Comparison of ENCODE assay signal across 18 cellular contexts in the genomic region with DNA sequence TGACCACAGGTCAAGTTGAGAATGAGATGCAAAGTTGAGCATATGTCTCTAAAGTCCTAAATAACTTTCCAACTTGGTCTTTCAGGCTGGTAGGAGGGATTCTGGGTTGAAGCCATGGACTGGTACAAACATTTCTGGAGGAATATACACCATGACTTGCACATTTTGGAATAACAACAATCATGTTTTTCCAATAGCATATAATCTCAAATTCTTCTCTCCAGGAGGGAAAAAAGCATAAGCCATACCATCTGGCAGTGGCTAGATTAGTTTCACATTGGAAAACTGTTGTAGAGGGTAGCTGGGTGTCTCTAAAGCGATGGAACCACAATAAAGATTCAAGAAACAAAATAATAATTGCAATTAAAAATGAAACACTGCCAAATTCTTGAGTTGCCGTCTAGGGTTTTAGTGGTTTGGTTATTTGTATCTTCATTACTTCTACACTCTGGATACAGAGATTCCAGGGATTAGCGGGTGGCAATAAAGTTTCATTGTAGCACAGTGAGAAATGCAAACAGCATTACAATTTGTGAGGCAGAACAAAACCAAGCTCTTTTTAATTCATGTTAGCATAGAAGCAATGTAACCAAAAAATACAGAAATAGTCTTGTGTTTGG.
DNase-seq lines count a peak whose midpoint lies in the region; ATAC-seq and TF ChIP-seq lines count a peak whose summit lies in the region.
"Had no signal": no experiment of that assay in that cellular context is flagged by ENCODE, and none has a peak within 500 bp of the region (broad histone marks: within the 10 kb centered on the region; RNA-seq: fewer than 3 reads in every experiment).

No MANE protein-coding gene starts in this region.

- peaks cover 9% of the 10 kb centered on the region for H3K27me3 Mint-ChIP-seq in activated CD8-positive, alpha-beta T cell treated with anti-CD3 and anti-CD28 coated beads for 36 hours

- H3K27ac ChIP-seq in brain microvascular endothelial cell = peak overlapping the region; percentile 38
- H3K27ac ChIP-seq in thyroid gland = no peak overlapping the region
- H3K27ac ChIP-seq: left lung had no signal

- no peaks in the 10 kb centered on the region for H3K27me3 ChIP-seq in brain microvascular endothelial cell (replicated peaks)
- no peaks in the 10 kb centered on the region for H3K27me3 ChIP-seq in thyroid gland
- H3K27me3 ChIP-seq: left lung had no signal

- in situ Hi-C loops in brain microvascular endothelial cell (cut with HindIII; ENCODE audit: low pct_ligation_motif_present, low sequenced_read_pairs) = no loop called here

- TF ChIP-seq POLR2A in thyroid gland (IDR thresholded peaks at IDR 0.05) = no peak

- H3K36me3 ChIP-seq in brain microvascular endothelial cell (replicated peaks) (no peaks in the 10 kb centered on the region), thyroid gland (no peaks in the 10 kb centered on the region)
- H3K36me3 ChIP-seq: left lung had no signal

- no peaks in the 10 kb centered on the region for H3K4me1 ChIP-seq in thyroid gland
- H3K4me1 ChIP-seq: left lung had no signal

- ATAC-seq in activated CD8-positive, alpha-beta T cell treated with anti-CD3 and anti-CD28 coated beads for 36 hours = no peak
- ATAC-seq: left lung, mucosa of descending colon, PC-3, sciatic nerve had no signal

- no peaks in the 10 kb centered on the region for H3K4me1 Mint-ChIP-seq in activated CD8-positive, alpha-beta T cell treated with anti-CD3 and anti-CD28 coated beads for 36 hours (ENCODE audit: low read depth)

- no peak overlapping the region for H3K27ac Mint-ChIP-seq in activated CD8-positive, alpha-beta T cell treated with anti-CD3 and anti-CD28 coated beads for 36 hours

- no peaks in the 10 kb centered on the region for H3K9me3 ChIP-seq in thyroid gland
- H3K9me3 ChIP-seq: left lung, mucosa of descending colon had no signal

- no peaks in the 10 kb centered on the region for H3K9me3 Mint-ChIP-seq in activated CD8-positive, alpha-beta T cell treated with anti-CD3 and anti-CD28 coated beads for 36 hours

- no peaks in the 10 kb centered on the region for H3K36me3 Mint-ChIP-seq in activated CD8-positive, alpha-beta T cell treated with anti-CD3 and anti-CD28 coated beads for 36 hours (ENCODE audit: low read depth)

- H3K4me3 Mint-ChIP-seq in activated CD8-positive, alpha-beta T cell treated with anti-CD3 and anti-CD28 coated beads for 36 hours = no peak overlapping the region

- intact Hi-C loops in thyroid gland (cut with DNase I) = no loop called here
- intact Hi-C loops in activated CD8-positive, alpha-beta T cell treated with anti-CD3 and anti-CD28 coated beads for 36 hours (cut with micrococcal nuclease) = no loop called here

- no peak for TF ChIP-seq CTCF in AG09309 (IDR thresholded peaks at IDR 0.05; ENCODE audit: control insufficient read depth, insufficient read depth, low read depth, low read length, missing control alignments)
- TF ChIP-seq CTCF in brain microvascular endothelial cell (IDR thresholded peaks at IDR 0.05; ENCODE audit: low read depth, low read length, missing control alignments) = no peak
- no peak for TF ChIP-seq CTCF in thyroid gland (IDR thresholded peaks at IDR 0.05)
- TF ChIP-seq CTCF in activated CD8-positive, alpha-beta T cell treated with anti-CD3 and anti-CD28 coated beads for 36 hours (IDR thresholded peaks at IDR 0.05) = no peak

- DNase-seq in AG09309 (ENCODE audit: low read depth) = peak; percentile 58
- DNase-seq in LHCN-M2 (ENCODE audit: low read depth) = peak; percentile 41
- DNase-seq in brain microvascular endothelial cell = no peak
- peak; percentile 30 for DNase-seq in iris pigment epithelial cell (ENCODE audit: low read depth)
- no peak for DNase-seq in hepatic stellate cell (ENCODE audit: low spot score)
- no peak for DNase-seq in NCI-H1436 treated with DMSO at 0.1 percent for 48 hours (lab: John Stamatoyannopoulos, UW)
- DNase-seq in thyroid gland = no peak
- no peak for DNase-seq in activated CD8-positive, alpha-beta T cell treated with anti-CD3 and anti-CD28 coated beads for 36 hours
- DNase-seq: activated effector memory CD4-positive, alpha-beta T cell treated with anti-CD3 and anti-CD28 coated beads, Interleukin-2, amount 50 U/mL, for 16 hours; amniotic stem cell; DND-41; left lung; mucosa of descending colon; NCI-H1105 treated with DMSO at 0.1 percent for 48 hours; NCI-H774; PC-3; stimulated activated CD4-positive, alpha-beta T cell treated with anti-CD3 and anti-CD28 coated beads, Interleukin-2, amount 100 ng/mL, for 24 hours had no signal

- WGBS in thyroid gland, 2 donors = 94 to 95% methylated on average over 3 of the region's 3 CpGs

- H3K4me3 ChIP-seq in AG09309 (ENCODE audit: control insufficient read depth, low read depth, low read length) (no peak overlapping the region), brain microvascular endothelial cell (ENCODE audit: low read depth, low read length) (no peak overlapping the region), thyroid gland (replicated peaks in 1 of 3) (no peak overlapping the region)
- H3K4me3 ChIP-seq: left lung, mucosa of descending colon had no signal

- POLR2A ChIA-PET in activated CD8-positive, alpha-beta T cell treated with anti-CD3 and anti-CD28 coated beads for 36 hours (lab: Charles Lee) = no interaction called here

- CTCF ChIA-PET in activated CD8-positive, alpha-beta T cell treated with anti-CD3 and anti-CD28 coated beads for 36 hours (lab: Charles Lee) = interaction anchor here (1.0 kb wide), 1 partner anchor 101 kb away, joined by 3 read pairs; no protein-coding TSS in a partner anchor

Comparison
In these comparisons a context has a peak if more than half of its experiments do, and no peak if none do; other contexts are left out.
1. DNase-seq: peak in AG09309 (single experiment), LHCN-M2 (single experiment) and iris pigment epithelial cell (single experiment); none in brain microvascular endothelial cell (single experiment), hepatic stellate cell (single experiment), NCI-H1436 treated with DMSO at 0.1 percent for 48 hours (single experiment), thyroid gland (0 of 2) and activated CD8-positive, alpha-beta T cell treated with anti-CD3 and anti-CD28 coated beads for 36 hours (single experiment).